In the genomic region with DNA sequence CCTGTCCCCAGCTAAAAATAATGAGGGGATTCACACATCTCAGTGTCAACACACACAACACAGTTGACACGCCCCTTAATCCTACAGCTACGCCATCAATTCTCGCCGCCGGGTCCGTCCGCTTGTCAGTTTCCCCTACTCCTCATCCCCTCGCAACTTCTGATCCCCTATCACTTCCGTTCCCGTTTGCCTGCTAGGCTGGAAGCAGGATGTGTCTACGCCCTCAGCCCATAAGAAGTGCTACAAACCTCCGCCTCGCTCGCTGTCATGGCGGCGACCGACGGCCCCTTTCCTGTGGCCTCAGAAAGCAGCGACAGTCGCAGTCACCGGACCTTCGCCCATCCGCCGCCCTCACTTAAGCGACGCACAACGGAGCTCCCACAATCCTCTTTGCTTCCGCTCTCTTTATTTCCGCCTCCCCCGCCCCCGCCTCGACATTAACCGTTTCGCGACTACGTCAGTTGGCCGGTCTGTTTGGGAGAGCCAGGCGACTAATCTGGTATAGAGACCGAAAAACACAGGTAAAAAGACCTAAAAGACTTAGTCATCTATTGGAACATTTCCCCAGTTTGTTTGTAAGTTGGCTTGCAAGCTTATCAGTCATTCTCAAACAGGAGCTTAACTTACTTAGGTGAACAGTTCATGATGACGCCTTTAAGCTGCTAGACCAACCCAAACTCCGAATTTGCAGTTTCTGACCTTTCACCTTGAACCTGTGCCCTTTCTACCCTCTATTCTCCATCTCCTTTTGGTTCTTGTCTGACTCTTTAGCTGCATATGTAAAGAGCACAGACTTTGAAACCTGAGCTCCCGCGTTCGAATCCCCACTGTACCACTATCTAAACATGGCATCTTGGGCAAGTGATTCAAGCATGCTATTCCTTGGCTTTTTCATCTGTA, we compare ENCODE assay signal across 8 cellular contexts. TPM values are rescaled to one million over a fixed set of nuclear protein-coding genes. Genes with fewer than 3 reads are reported as not detected.
DNase-seq lines count a peak whose midpoint lies in the region; ATAC-seq, FAIRE-seq and TF ChIP-seq lines count a peak whose summit lies in the region.

SLC25A53 (minus strand) TSS at position 380 of the 900 bp plus-strand sequence. CDS start 51,752 bp downstream, outside the sequence.

- peak; percentile 78 for FAIRE-seq in H54 (lab: Jason Lieb, UNC)

- no peak; the same call in 1 of the 2 replicates for TF ChIP-seq POLR2A in H54 (IDR thresholded peaks at IDR 0.05; ENCODE audit: low read depth, low read length)

- TF ChIP-seq CTCF in foreskin keratinocyte (conservative IDR thresholded peaks at IDR 0.05), result no peak

- H3K36me3 ChIP-seq in neuron (ENCODE audit: insufficient read depth, low read length) (no peaks in the 10 kb centered on the region), subcutaneous abdominal adipose tissue (ENCODE audit: control insufficient read depth in 5 of 5, insufficient read depth in 5 of 5, low read length in 5 of 5) (no peaks in the 10 kb centered on the region)

- H3K4me3 ChIP-seq in neuron (ENCODE audit: low read length) (peak within 1 kb of the TSS; percentile 65), subcutaneous abdominal adipose tissue (ENCODE audit: low read depth in 1 of 5, low read length in 5 of 5) (peak within 1 kb of the TSS; percentile 55 to 83 (median 77))

- H3K27ac ChIP-seq in foreskin keratinocyte (peak within 1 kb of the TSS; percentile 85), subcutaneous abdominal adipose tissue (ENCODE audit: low read depth, low read length) (peak within 1 kb of the TSS; percentile 35)

- peak; percentile 82 for DNase-seq in ELR (ENCODE audit: low read depth)
- DNase-seq in H54 (ENCODE audit: insufficient read length, low spot score), result peak; percentile 19
- DNase-seq in LoVo (ENCODE audit: low spot score), result peak; percentile 80
- peak; percentile 84 to 89 for DNase-seq in SHP77 (lab: John Stamatoyannopoulos, UW)
- peak; percentile 65 for DNase-seq in activated gamma-delta T cell treated with Interleukin-2 at 50 U/mL for 16 hours
- DNase-seq in foreskin keratinocyte, result peak; percentile 55 to 73

- H2AFZ ChIP-seq in neuron (ENCODE audit: low read depth, low read length), result peak within 1 kb of the TSS; percentile 20

- peak; percentile 91 for ATAC-seq in foreskin keratinocyte

- H3K9me3 ChIP-seq in neuron (ENCODE audit: low read length) (no peaks in the 10 kb centered on the region), subcutaneous abdominal adipose tissue (ENCODE audit: control insufficient read depth in 5 of 5, low read length in 5 of 5) (no peaks in the 10 kb centered on the region)

- H3K9ac ChIP-seq in subcutaneous abdominal adipose tissue (ENCODE audit: low read length in 5 of 5), result peak within 1 kb of the TSS in 4 of 5 donors; percentile 60 to 80 (median 68)

- H3K4me1 ChIP-seq in foreskin keratinocyte (peaks cover 7% of the 10 kb centered on the region), neuron (ENCODE audit: insufficient read depth, low read length) (peaks cover 3% of the 10 kb centered on the region), subcutaneous abdominal adipose tissue (ENCODE audit: control insufficient read depth in 5 of 5, insufficient read depth in 5 of 5, low read length in 5 of 5) (peaks cover 0 to 15% (median 11%) of the 10 kb centered on the region in 5 donors)

- no peaks in the 10 kb centered on the region for H3K27me3 ChIP-seq in foreskin keratinocyte
- H3K27me3 ChIP-seq in neuron (ENCODE audit: insufficient read depth, low read length), result no peaks in the 10 kb centered on the region
- peaks cover 0 to 6% (median 3%) of the 10 kb centered on the region in 5 donors for H3K27me3 ChIP-seq in subcutaneous abdominal adipose tissue (ENCODE audit: control insufficient read depth in 5 of 5, insufficient read depth in 4 of 5, low read length in 5 of 5)

RNA-seq across cellular contexts. Expression of gene SLC25A53, which starts in this region (rescaled TPM):
- 2.0 and 2.3 TPM in 2 replicates for total RNA-seq in foreskin keratinocyte
- polyA plus RNA-seq in foreskin keratinocyte, result 1.1 and 1.2 TPM in 2 replicates

Comparison
In these comparisons a context has a peak if more than half of its experiments do, and no peak if none do; other contexts are left out.
1. Peak in every context shown above with its lines: DNase-seq, ATAC-seq, H3K4me3 ChIP-seq and H3K27ac ChIP-seq.
2. DNase-seq: peak in every context shown above with its lines; median percentile 86 in SHP77; 82 in ELR; 80 in LoVo; 65 in activated gamma-delta T cell treated with Interleukin-2 at 50 U/mL for 16 hours; 64 in foreskin keratinocyte; 19 in H54.